Comparison of ENCODE assay signal across 9 cellular contexts in the genomic region with DNA sequence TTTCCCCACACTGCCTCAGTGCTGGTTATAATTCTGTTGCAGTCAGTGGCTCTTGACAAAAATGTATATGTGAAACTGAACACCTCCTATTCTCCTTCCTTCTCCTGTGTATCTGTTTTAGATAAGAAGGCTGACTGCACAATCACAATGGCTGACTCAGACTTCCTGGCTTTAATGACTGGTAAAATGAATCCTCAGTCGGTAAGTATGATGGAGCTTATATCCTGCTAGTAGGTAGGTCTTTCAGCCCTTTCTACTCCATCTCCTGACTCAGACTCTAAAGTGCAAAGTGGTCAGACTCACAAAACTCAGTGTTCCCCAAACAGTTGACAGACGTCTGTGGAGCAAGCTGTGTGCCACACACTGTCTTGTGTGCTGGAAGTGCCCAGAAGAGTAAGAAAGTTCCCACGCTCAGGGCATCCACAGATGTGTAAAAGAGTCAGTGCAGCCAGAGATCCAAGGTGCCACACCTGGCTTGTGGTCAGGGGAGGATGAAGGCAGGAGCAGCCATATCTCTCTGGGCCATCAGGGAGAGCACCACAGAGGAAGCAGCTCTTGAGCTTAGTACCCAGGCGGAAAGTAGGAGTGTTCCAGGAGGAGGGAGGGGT. TPM values are rescaled to one million over a fixed set of nuclear protein-coding genes. Genes with fewer than 3 reads are reported as not detected.
DNase-seq lines count a peak whose midpoint lies in the region; ATAC-seq and TF ChIP-seq lines count a peak whose summit lies in the region.
"Had no signal": no experiment of that assay in that cellular context is flagged by ENCODE, and none has a peak within 500 bp of the region (broad histone marks: within the 10 kb centered on the region; RNA-seq: fewer than 3 reads in every experiment).

No MANE protein-coding gene starts in this region.

- H3K4me1 Mint-ChIP-seq in MCF 10A (ENCODE audit: insufficient read depth, unreplicated experiment), result no peaks in the 10 kb centered on the region
- H3K4me1 Mint-ChIP-seq: nephron progenitor cell had no signal

- H3K9me3 Mint-ChIP-seq in MCF 10A (ENCODE audit: unreplicated experiment), result no peaks in the 10 kb centered on the region
- H3K9me3 Mint-ChIP-seq: nephron progenitor cell had no signal

- ATAC-seq in GM18858 (IDR thresholded peaks at IDR 0.05; ENCODE audit: unreplicated experiment) (no peak), HG02623 (IDR thresholded peaks at IDR 0.05; ENCODE audit: unreplicated experiment) (no peak)

- no peaks in the 10 kb centered on the region for H3K27me3 Mint-ChIP-seq in MCF 10A (ENCODE audit: insufficient read depth, unreplicated experiment)

- H3K27ac Mint-ChIP-seq in MCF 10A (ENCODE audit: low read depth, unreplicated experiment), result no peak overlapping the region

- no TSS peak for BruUV-seq in MCF 10A (replicated peaks; lab: Mats Ljungman, UMichigan)

- peak; percentile 5 for DNase-seq in MCF 10A (ENCODE audit: unreplicated experiment)
- no peak for DNase-seq in breast epithelium (ENCODE audit: low spot score in 2 of 2)
- DNase-seq in RKO (ENCODE audit: low spot score), result peak; percentile 55
- peak; percentile 6 for DNase-seq in fibroblast of gingiva (ENCODE audit: low read depth)
- DNase-seq in stomach, result no peak
- DNase-seq in stimulated activated CD4-positive, alpha-beta T cell treated with anti-CD3 and anti-CD28 coated beads, Interleukin-15, amount 100 ng/mL, for 24 hours, result no peak
- DNase-seq: nephron progenitor cell had no signal

- no peak overlapping the region for H3K4me3 Mint-ChIP-seq in MCF 10A (ENCODE audit: unreplicated experiment)
- H3K4me3 Mint-ChIP-seq: nephron progenitor cell had no signal

- peak overlapping the region in 1 of 2 donors; percentile 57 for H3K27ac ChIP-seq in breast epithelium
- H3K27ac ChIP-seq in stomach, result peak overlapping the region; percentile 27 to 50 (median 28)

- TF ChIP-seq EP300 in stomach (IDR thresholded peaks at IDR 0.05), result no peak

- H3K9me3 ChIP-seq in breast epithelium, result no peaks in the 10 kb centered on the region
- no peaks in the 10 kb centered on the region for H3K9me3 ChIP-seq in stomach

- CTCF ChIA-PET in MCF 10A (lab: Yijun Ruan, JAX), result interaction anchor here (0.6 kb wide), 1 partner anchor 1844 kb away, joined by 8 read pairs; no protein-coding TSS in a partner anchor

- WGBS in stomach, 5 donors, result 58 to 73% (median 70%) methylated on average over 4 of the region's 4 CpGs

- POLR2A ChIA-PET in MCF 10A (lab: Yijun Ruan, JAX), result interaction anchor here (0.7 kb wide), 1 partner anchor 148 kb away, joined by 3 read pairs; no protein-coding TSS in a partner anchor

- H3K4me1 ChIP-seq in breast epithelium, result no peaks in the 10 kb centered on the region
- H3K4me1 ChIP-seq in stomach, result peaks cover 12 to 54% (median 29%) of the 10 kb centered on the region in 4 donors

- H3K36me3 Mint-ChIP-seq in MCF 10A (ENCODE audit: insufficient read depth, unreplicated experiment), result peaks cover 29% of the 10 kb centered on the region

- H3K36me3 ChIP-seq in breast epithelium (no peaks in the 10 kb centered on the region), stomach (peaks cover 12 to 50% (median 40%) of the 10 kb centered on the region in 4 donors)

- TF ChIP-seq CTCF in MCF 10A (IDR thresholded peaks at IDR 0.05; ENCODE audit: unreplicated experiment), result no peak
- TF ChIP-seq CTCF in breast epithelium (IDR thresholded peaks at IDR 0.05), result no peak
- no peak for TF ChIP-seq CTCF in stomach (IDR thresholded peaks at IDR 0.05)

- H3K4me3 ChIP-seq in breast epithelium (no peak overlapping the region), stomach (no peak overlapping the region)

- TF ChIP-seq POLR2A in breast epithelium (IDR thresholded peaks at IDR 0.05) (no peak), stomach (IDR thresholded peaks at IDR 0.05) (no peak)

- intact Hi-C loops in MCF 10A (cut with micrococcal nuclease) (no loop called here), breast epithelium (cut with DNase I; ENCODE audit: low total_unique reads) (no loop called here), stomach (cut with DNase I; ENCODE audit: low total_unique reads) (no loop called here)

- H3K27me3 ChIP-seq in breast epithelium (no peaks in the 10 kb centered on the region), stomach (no peaks in the 10 kb centered on the region)

RNA-seq across cellular contexts. Expression of gene PODN, which starts 14.2 kb away (rescaled TPM):
- total RNA-seq in MCF 10A (2022), result not detected in 2 replicates
- 100 to 1,000 TPM in 1 of 3 donors, 10 to 100 TPM in 2; 55.1 to 246 (median 83.1) TPM for total RNA-seq in breast epithelium
- 100 to 1,000 TPM in 3 of 5 donors, 10 to 100 TPM in 2; 19.8 to 356 (median 128) TPM for total RNA-seq in stomach
- polyA plus RNA-seq in stomach, result 10 to 100 TPM in 1 of 3 donors, 1 to 10 TPM in 2; 8.3 to 18.4 (median 9.6) TPM

Comparison
In these comparisons a context has a peak if more than half of its experiments do, and no peak if none do; other contexts are left out.
1. DNase-seq: peak in MCF 10A (single experiment), RKO (single experiment) and fibroblast of gingiva (single experiment); none in breast epithelium (0 of 2), stomach (single experiment) and stimulated activated CD4-positive, alpha-beta T cell treated with anti-CD3 and anti-CD28 coated beads, Interleukin-15, amount 100 ng/mL, for 24 hours (single experiment).
2. RNA of gene PODN, which starts 14.2 kb away (total RNA-seq): 19.8 to 356 TPM in stomach and 55.1 to 246 TPM in breast epithelium; not detected in MCF 10A; every median in the first group is over 10 times any median in the second.